ENCODE assay signal across 22 cellular contexts in genomic region chr1:205917466-205918248, GRCh38. TPM values are rescaled to one million over a fixed set of nuclear protein-coding genes. Genes with fewer than 3 reads are reported as not detected.
DNase-seq lines count a peak whose midpoint lies in the region; ATAC-seq and TF ChIP-seq lines count a peak whose summit lies in the region.
"Had no signal": no experiment of that assay in that cellular context is flagged by ENCODE, and none has a peak within 500 bp of the region (broad histone marks: within the 10 kb centered on the region; RNA-seq: fewer than 3 reads in every experiment).

No MANE protein-coding gene starts in this region.

- H3K36me3 ChIP-seq in BLaER1, result no peaks in the 10 kb centered on the region

- no peaks in the 10 kb centered on the region for H3K9me3 Mint-ChIP-seq in progenitor cell of endocrine pancreas (ENCODE audit: low read depth)
- H3K9me3 Mint-ChIP-seq: natural killer cell treated with Interleukin-12 subunit alpha and Interleukin-12 subunit beta and Interleukin-15 and Interleukin-18, amount 100 ng/mL, for 72 hours; stimulated activated naive CD8-positive, alpha-beta T cell treated with anti-CD3 and anti-CD28 coated beads, Interleukin-15, amount 100 ng/mL, for 72 hours had no signal

- DNase-seq in G401 (ENCODE audit: low spot score) (peak; percentile 57), cerebellar cortex (ENCODE audit: low spot score) (peak; percentile 46), progenitor cell of endocrine pancreas (ENCODE audit: low spot score, unreplicated experiment) (no peak), NCI-H748 (lab: John Stamatoyannopoulos, UW; ENCODE audit: unreplicated experiment) (no peak)
- DNase-seq: activated CD4-positive, CD25-positive, alpha-beta regulatory T cell treated with anti-CD3 and anti-CD28 coated beads, Interleukin-2, amount 50 U/mL, for 72 hours; activated effector memory CD4-positive, alpha-beta T cell treated with anti-CD3 and anti-CD28 coated beads, Interleukin-2, amount 50 U/mL, for 16 hours; amniotic stem cell; hippocampal formation; KG1; NCI-H1092; NCI-H2081 treated with DMSO at 0.1 percent for 48 hours; NCI-H774; retina; stimulated activated naive CD8-positive, alpha-beta T cell treated with anti-CD3 and anti-CD28 coated beads, Interleukin-15, amount 100 ng/mL, for 72 hours; T1000 had no signal

- no peaks in the 10 kb centered on the region for H3K27me3 Mint-ChIP-seq in progenitor cell of endocrine pancreas

- ATAC-seq in HG02759 (IDR thresholded peaks at IDR 0.05; ENCODE audit: unreplicated experiment), result no peak
- no peak for ATAC-seq in activated CD4-positive, CD25-positive, alpha-beta regulatory T cell treated with anti-CD3 and anti-CD28 coated beads, Interleukin-2, amount 50 U/mL, for 24 hours
- ATAC-seq: natural killer cell treated with Interleukin-12 subunit alpha and Interleukin-12 subunit beta and Interleukin-15 and Interleukin-18, amount 100 ng/mL, for 72 hours; stimulated activated naive CD8-positive, alpha-beta T cell treated with anti-CD3 and anti-CD28 coated beads, Interleukin-15, amount 100 ng/mL, for 72 hours had no signal

- no peaks in the 10 kb centered on the region for H3K27me3 ChIP-seq in BLaER1

- H3K4me2 ChIP-seq in BLaER1, result peak overlapping the region; percentile 52

- H3K4me1 ChIP-seq in BLaER1, result peaks cover 83% of the 10 kb centered on the region

- peaks cover 7% of the 10 kb centered on the region for H3K4me1 Mint-ChIP-seq in progenitor cell of endocrine pancreas (ENCODE audit: low read depth)
- H3K4me1 Mint-ChIP-seq: stimulated activated naive CD8-positive, alpha-beta T cell treated with anti-CD3 and anti-CD28 coated beads, Interleukin-15, amount 100 ng/mL, for 72 hours had no signal

- in situ Hi-C loops in G401 (cut with HindIII; ENCODE audit: low sequenced_read_pairs), result no loop called here

- no peaks in the 10 kb centered on the region for H4K20me1 ChIP-seq in BLaER1

- peak overlapping the region; percentile 93 for H3K27ac Mint-ChIP-seq in progenitor cell of endocrine pancreas

- H3K36me3 Mint-ChIP-seq in progenitor cell of endocrine pancreas (ENCODE audit: insufficient read depth), result no peaks in the 10 kb centered on the region
- H3K36me3 Mint-ChIP-seq: natural killer cell treated with Interleukin-12 subunit alpha and Interleukin-12 subunit beta and Interleukin-15 and Interleukin-18, amount 100 ng/mL, for 72 hours had no signal

- H3K4me3 ChIP-seq in BLaER1, result no peak overlapping the region

- no peaks in the 10 kb centered on the region for H3K9me3 ChIP-seq in BLaER1

- no peak for TF ChIP-seq CTCF in progenitor cell of endocrine pancreas (IDR thresholded peaks at IDR 0.05; ENCODE audit: unreplicated experiment)

- peak overlapping the region; percentile 60 for H3K27ac ChIP-seq in BLaER1

- peak overlapping the region; percentile 46; the same call in 1 of the 2 replicates for H3K9ac ChIP-seq in BLaER1

- H3K4me3 Mint-ChIP-seq in progenitor cell of endocrine pancreas (ENCODE audit: low read depth), result no peak overlapping the region
- H3K4me3 Mint-ChIP-seq: natural killer cell treated with Interleukin-12 subunit alpha and Interleukin-12 subunit beta and Interleukin-15 and Interleukin-18, amount 100 ng/mL, for 72 hours; stimulated activated naive CD8-positive, alpha-beta T cell treated with anti-CD3 and anti-CD28 coated beads, Interleukin-15, amount 100 ng/mL, for 72 hours had no signal

RNA-seq across cellular contexts. Expression of gene SLC26A9, which starts 25.6 kb away (rescaled TPM):
- not detected in 2 replicates for total RNA-seq in G401 (2014; rRNA removed; shearing (Covaris generic))
- total RNA-seq in progenitor cell of endocrine pancreas, result 2.9 and 3.2 TPM in 2 replicates
- total RNA-seq: kidney epithelial cell; mesenteric fat pad; natural killer cell treated with Interleukin-12 subunit alpha and Interleukin-12 subunit beta and Interleukin-15 and Interleukin-18, amount 100 ng/mL, for 72 hours; urinary bladder had no signal

Comparison
In these comparisons a context has a peak if more than half of its experiments do, and no peak if none do; other contexts are left out.
1. DNase-seq: peak in G401 (single experiment) and cerebellar cortex (single experiment); none in progenitor cell of endocrine pancreas (single experiment) and NCI-H748 (single experiment).